ENCODE assay signal across 11 cellular contexts in the genomic region with DNA sequence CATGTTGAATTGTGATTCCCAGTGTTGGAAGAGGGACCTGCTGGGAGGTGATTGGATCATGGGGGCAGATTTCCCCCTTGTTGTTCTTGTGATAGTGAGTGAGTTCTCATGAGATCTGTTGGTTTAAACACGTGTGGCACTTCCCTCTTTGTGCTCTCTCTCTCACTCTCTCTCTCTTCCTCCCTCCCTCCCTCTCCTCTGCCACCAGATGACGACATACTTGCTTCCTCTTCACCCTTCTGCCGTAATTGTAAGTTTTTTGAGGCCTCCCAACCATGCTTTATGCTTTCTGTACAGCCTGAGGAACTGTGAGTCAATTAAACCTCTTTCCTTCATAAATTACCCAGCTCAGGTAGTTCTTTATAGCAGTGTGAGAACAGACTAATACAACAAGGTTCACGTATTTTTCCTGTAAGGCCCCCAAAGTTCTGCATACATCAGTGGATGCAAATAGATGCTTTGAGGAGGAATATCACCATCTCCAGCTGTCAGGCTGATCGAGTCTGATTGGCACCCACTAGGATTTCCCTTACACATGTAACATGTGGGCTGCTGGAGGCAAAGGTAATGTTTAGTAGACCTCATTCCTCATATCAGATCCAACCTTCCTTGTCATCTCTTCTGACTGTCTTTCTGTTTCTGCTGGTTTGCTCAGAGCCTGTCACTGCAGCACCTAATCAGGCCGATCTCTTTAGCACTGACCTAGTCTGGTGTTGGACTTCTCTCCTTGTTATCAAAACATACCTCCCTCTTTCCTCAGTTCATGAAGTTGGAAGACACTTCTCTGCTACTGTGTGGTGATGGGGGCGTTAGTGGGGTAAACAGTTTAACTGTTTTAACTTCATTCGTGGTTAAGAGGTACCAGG. TPM values are rescaled to one million over a fixed set of nuclear protein-coding genes. Genes with fewer than 3 reads are reported as not detected.
A peak's percentile ranks its signal among the peaks of the same experiment; 100 is the strongest.
DNase-seq lines count a peak whose midpoint lies in the region; ATAC-seq, FAIRE-seq and TF ChIP-seq lines count a peak whose summit lies in the region.
"Had no signal": no experiment of that assay in that cellular context is flagged by ENCODE, and none has a peak within 500 bp of the region (broad histone marks: within the 10 kb centered on the region; RNA-seq: fewer than 3 reads in every experiment).

No MANE protein-coding gene starts in this region.

- H3K4me1 Mint-ChIP-seq in CD8-positive, alpha-beta memory T cell, result peaks cover 9 to 19% (median 15%) of the 10 kb centered on the region in 3 donors
- H3K4me1 Mint-ChIP-seq in activated T-cell treated with anti-CD3 and anti-CD28 coated beads, Interleukin-2, amount 50 U/mL, for 24 hours (ENCODE audit: low read depth), result peaks cover 53% of the 10 kb centered on the region
- peaks cover 52 to 68% (median 59%) of the 10 kb centered on the region in 3 donors for H3K4me1 Mint-ChIP-seq in naive B cell

- TF ChIP-seq CTCF in OCI-LY1 (IDR thresholded peaks at IDR 0.05; ENCODE audit: low read length), result no peak

- no peak overlapping the region for H3K4me3 ChIP-seq in CD8-positive, alpha-beta memory T cell (ENCODE audit: low read length)
- peak overlapping the region; percentile 36 for H3K4me3 ChIP-seq in OCI-LY1 (ENCODE audit: low read depth, low read length, poor library complexity, severe bottlenecking)
- H3K4me3 ChIP-seq: SJCRH30 had no signal

- H3K36me3 Mint-ChIP-seq in CD8-positive, alpha-beta memory T cell, result no peaks in the 10 kb centered on the region
- no peaks in the 10 kb centered on the region for H3K36me3 Mint-ChIP-seq in activated T-cell treated with anti-CD3 and anti-CD28 coated beads, Interleukin-2, amount 50 U/mL, for 24 hours (ENCODE audit: low read depth)
- peaks cover 4 to 8% of the 10 kb centered on the region in 2 donors for H3K36me3 Mint-ChIP-seq in naive B cell

- H3K27ac Mint-ChIP-seq in CD8-positive, alpha-beta memory T cell, result peak overlapping the region; percentile 0 to 84 (median 55)
- H3K27ac Mint-ChIP-seq in activated T-cell treated with anti-CD3 and anti-CD28 coated beads, Interleukin-2, amount 50 U/mL, for 24 hours, result peak overlapping the region; percentile 92
- peak overlapping the region; percentile 96 to 99 (median 98) for H3K27ac Mint-ChIP-seq in naive B cell

- no peaks in the 10 kb centered on the region for H3F3A ChIP-seq in OCI-LY1 (ENCODE audit: insufficient read depth, low read length)

- H3K27me3 ChIP-seq in CD8-positive, alpha-beta memory T cell (ENCODE audit: insufficient read depth, low read length, poor library complexity, severe bottlenecking), result no peaks in the 10 kb centered on the region
- H3K27me3 ChIP-seq in OCI-LY1 (ENCODE audit: insufficient read depth, low read length), result no peaks in the 10 kb centered on the region
- H3K27me3 ChIP-seq: SJCRH30 had no signal

- peak overlapping the region; percentile 63 for H3K9ac ChIP-seq in OCI-LY1 (ENCODE audit: low read length)

- H4K20me1 ChIP-seq in OCI-LY1 (ENCODE audit: insufficient read depth, low read length), result no peaks in the 10 kb centered on the region

- no peaks in the 10 kb centered on the region for H3K9me3 Mint-ChIP-seq in CD8-positive, alpha-beta memory T cell
- peaks cover 7% of the 10 kb centered on the region for H3K9me3 Mint-ChIP-seq in activated T-cell treated with anti-CD3 and anti-CD28 coated beads, Interleukin-2, amount 50 U/mL, for 24 hours
- peaks cover 0 to 7% (median 2%) of the 10 kb centered on the region in 7 donors for H3K9me3 Mint-ChIP-seq in naive B cell

- H3K9me3 ChIP-seq in CD8-positive, alpha-beta memory T cell (ENCODE audit: low read length), result no peaks in the 10 kb centered on the region
- H3K9me3 ChIP-seq in OCI-LY1 (ENCODE audit: low read length), result no peaks in the 10 kb centered on the region
- H3K9me3 ChIP-seq: SJCRH30 had no signal

- peaks cover 17% of the 10 kb centered on the region for H3K4me1 ChIP-seq in CD8-positive, alpha-beta memory T cell (ENCODE audit: insufficient read depth, low read length)
- peaks cover 35% of the 10 kb centered on the region for H3K4me1 ChIP-seq in OCI-LY1 (ENCODE audit: insufficient read depth, low read length, severe bottlenecking)
- H3K4me1 ChIP-seq: SJCRH30 had no signal

- peak in 4 of 5 donors; percentile 5 to 79 (median 66) for DNase-seq in CD8-positive, alpha-beta memory T cell
- peak; percentile 41 for DNase-seq in activated T-cell treated with anti-CD3 and anti-CD28 coated beads, Interleukin-2, amount 50 U/mL, for 24 hours
- DNase-seq in naive B cell (peak; percentile 89), urothelium cell line (ENCODE audit: low spot score) (no peak), NCI-H146 (lab: John Stamatoyannopoulos, UW) (no peak), T1000 (lab: John Stamatoyannopoulos, UW) (no peak)
- DNase-seq: DMS79 treated with DMSO at 0.1 percent for 48 hours, SJCRH30 had no signal

- ATAC-seq in naive B cell (ENCODE audit: low read depth in 2 of 2) (peak; percentile 96 to 97), HG02938 (IDR thresholded peaks at IDR 0.05; ENCODE audit: unreplicated experiment) (no peak)

- peak overlapping the region in 1 of 7 donors; percentile 54 for H3K4me3 Mint-ChIP-seq in CD8-positive, alpha-beta memory T cell
- H3K4me3 Mint-ChIP-seq in activated T-cell treated with anti-CD3 and anti-CD28 coated beads, Interleukin-2, amount 50 U/mL, for 24 hours, result peak overlapping the region; percentile 19
- peak overlapping the region; percentile 13 to 82 (median 58) for H3K4me3 Mint-ChIP-seq in naive B cell

- H3K27ac ChIP-seq in CD8-positive, alpha-beta memory T cell (ENCODE audit: low read depth, low read length), result no peak overlapping the region
- H3K27ac ChIP-seq in OCI-LY1 (ENCODE audit: low read depth, low read length, poor library complexity, severe bottlenecking), result peak overlapping the region; percentile 88
- H3K27ac ChIP-seq: SJCRH30 had no signal

- CTCF ChIA-PET in CD8-positive, alpha-beta memory T cell (lab: Charles Lee), result no interaction called here

- peak overlapping the region; percentile 66 for H3K4me2 ChIP-seq in OCI-LY1 (ENCODE audit: low read length)

- H3K27me3 Mint-ChIP-seq in CD8-positive, alpha-beta memory T cell, result peaks cover 10 to 25% of the 10 kb centered on the region in 2 donors
- no peaks in the 10 kb centered on the region for H3K27me3 Mint-ChIP-seq in activated T-cell treated with anti-CD3 and anti-CD28 coated beads, Interleukin-2, amount 50 U/mL, for 24 hours
- H3K27me3 Mint-ChIP-seq in naive B cell, result no peaks in the 10 kb centered on the region

- no peak for FAIRE-seq in urothelium cell line (lab: Jason Lieb, UNC)
- FAIRE-seq: colon had no signal

- no peaks in the 10 kb centered on the region for H3K9me2 ChIP-seq in OCI-LY1 (ENCODE audit: low read depth, low read length)

- H3K36me3 ChIP-seq in CD8-positive, alpha-beta memory T cell (ENCODE audit: insufficient read depth, low read length), result no peaks in the 10 kb centered on the region
- no peaks in the 10 kb centered on the region for H3K36me3 ChIP-seq in OCI-LY1 (ENCODE audit: insufficient read depth, low read length)
- H3K36me3 ChIP-seq: SJCRH30 had no signal

- 0 out of 2 replicates have a peak overlapping the region, but pooled peaks have one; percentile 12 for H2AFZ ChIP-seq in OCI-LY1 (ENCODE audit: low read length)

- no peaks in the 10 kb centered on the region for H3K79me2 ChIP-seq in OCI-LY1 (ENCODE audit: insufficient read depth, low read length)

- POLR2A ChIA-PET in CD8-positive, alpha-beta memory T cell (lab: Charles Lee), result interaction anchor here (1.0 kb wide), 1 partner anchor 10 kb away, joined by 3 read pairs; no protein-coding TSS in a partner anchor

RNA-seq across cellular contexts. Expression of a gene that starts 54.3 kb away (rescaled TPM):
- total RNA-seq in CD8-positive, alpha-beta memory T cell, result 10 to 100 TPM; 39.9 to 41.8 TPM
- 7.4 TPM for polyA plus RNA-seq in CD8-positive, alpha-beta memory T cell
- polyA plus RNA-seq in naive B cell (ENCODE audit: low read depth in 6 of 6), result 100 to 1,000 TPM in 1 of 6 donors, 10 to 100 TPM in 5; 31.0 to 130 (median 78.4) TPM

Comparison
In these comparisons a context has a peak if more than half of its experiments do, and no peak if none do; other contexts are left out.
1. DNase-seq: peak in CD8-positive, alpha-beta memory T cell (4 of 5), activated T-cell treated with anti-CD3 and anti-CD28 coated beads, Interleukin-2, amount 50 U/mL, for 24 hours (single experiment) and naive B cell (single experiment); none in urothelium cell line (single experiment), NCI-H146 (single experiment) and T1000 (single experiment).
2. Peak in every context shown above with its lines, with median percentiles within 50 percentile points of each other: H3K27ac Mint-ChIP-seq.